In genomic region chr2:174487536-174488162, GRCh38 we compare ENCODE assay signal across 8 cellular contexts. TPM values are rescaled to one million over a fixed set of nuclear protein-coding genes. Genes with fewer than 3 reads are reported as not detected.
DNase-seq lines count a peak whose midpoint lies in the region; ATAC-seq and TF ChIP-seq lines count a peak whose summit lies in the region.

No MANE protein-coding gene starts in this region.

- H3K4me3 ChIP-seq in GM12865 (ENCODE audit: low read depth, low read length): peak overlapping the region; percentile 93
- H3K4me3 ChIP-seq in breast epithelium: peak overlapping the region; percentile 87 to 90 (median 87)
- H3K4me3 ChIP-seq in mononuclear cell (ENCODE audit: low read length): peak overlapping the region; percentile 53

- H3K4me1 ChIP-seq in breast epithelium (no peaks in the 10 kb centered on the region), mononuclear cell (ENCODE audit: insufficient read depth, low read length) (peaks cover 39% of the 10 kb centered on the region)

- TF ChIP-seq POLR2A in breast epithelium (IDR thresholded peaks at IDR 0.05): no peak

- H3K9me3 ChIP-seq in breast epithelium (no peaks in the 10 kb centered on the region), mononuclear cell (ENCODE audit: low read depth, low read length) (no peaks in the 10 kb centered on the region)

- ATAC-seq in HG03342 (IDR thresholded peaks at IDR 0.05; ENCODE audit: unreplicated experiment) (peak; percentile 2), HG02763 (IDR thresholded peaks at IDR 0.05; ENCODE audit: unreplicated experiment) (no peak), GM21825 (IDR thresholded peaks at IDR 0.05; ENCODE audit: unreplicated experiment) (no peak), sciatic nerve (no peak)

- DNase-seq in GM12865 (ENCODE audit: low read depth) (no peak), breast epithelium (ENCODE audit: low spot score in 2 of 2) (no peak), iPS-NIHi7 (ENCODE audit: extremely low spot score) (no peak), sciatic nerve (ENCODE audit: low spot score) (no peak)

- H3K27me3 ChIP-seq in breast epithelium: no peaks in the 10 kb centered on the region
- H3K27me3 ChIP-seq in mononuclear cell (ENCODE audit: insufficient read depth, low read length): no peaks in the 10 kb centered on the region

- H3K27ac ChIP-seq in breast epithelium: peak overlapping the region; percentile 75 to 78

- intact Hi-C loops in breast epithelium (cut with DNase I; ENCODE audit: low total_unique reads) (no loop called here), sciatic nerve (cut with DNase I) (no loop called here)

- H3K36me3 ChIP-seq in breast epithelium: no peaks in the 10 kb centered on the region

- TF ChIP-seq CTCF in GM12865 (IDR thresholded peaks at IDR 0.05; ENCODE audit: insufficient read depth, low read depth, low read length, missing control alignments) (no peak), breast epithelium (IDR thresholded peaks at IDR 0.05) (no peak)

RNA-seq across cellular contexts. Expression of gene GPR155, which starts 0.8 kb away (rescaled TPM):
- total RNA-seq in breast epithelium (1 to 10 TPM; 4.3 to 7.2 (median 5.0) TPM), mononuclear cell (12.9 TPM), sciatic nerve (28.7 TPM)
